ENCODE assay signal across 1 cellular context in the genomic region with DNA sequence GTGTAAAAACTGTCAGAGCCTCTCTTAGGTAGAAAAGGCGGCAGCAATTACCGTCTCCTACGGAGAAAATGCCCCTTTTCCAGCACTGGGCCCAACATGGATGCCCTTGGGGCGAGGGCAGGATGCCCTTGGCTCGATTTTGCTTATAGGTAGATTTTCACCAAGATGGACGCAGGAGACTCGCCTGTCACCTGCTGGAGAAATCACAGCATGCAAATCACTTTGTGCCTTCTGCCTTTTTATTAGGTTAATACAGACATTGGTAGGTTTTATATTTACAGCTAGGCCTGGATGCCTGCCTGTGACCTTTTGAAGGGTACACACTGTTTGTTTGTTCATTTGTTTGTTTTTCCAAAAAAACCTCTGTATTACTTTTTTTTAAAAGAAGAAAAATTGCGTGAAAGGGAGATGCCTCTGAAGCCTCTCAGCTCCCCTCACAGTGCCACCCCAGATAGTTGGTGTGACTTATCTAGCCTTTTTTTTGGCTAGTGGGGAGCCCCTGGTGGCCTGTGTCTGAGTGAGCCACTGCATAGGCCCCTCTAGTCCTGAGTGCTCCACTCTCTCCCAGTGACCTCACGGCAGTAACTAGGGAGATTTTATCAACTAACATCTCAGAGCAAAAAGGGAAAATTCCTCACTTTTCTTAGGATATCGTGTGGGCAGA.
A peak's percentile ranks its signal among the peaks of the same experiment; 100 is the strongest.
TF ChIP-seq lines count a peak whose summit lies in the region.

No MANE protein-coding gene starts in this region.

TF ChIP-seq in HepG2, 621 proteins besides CTCF, POLR2A, EP300 and RAD21 (continued from another document):
- TF ChIP-seq, protein P1, sequence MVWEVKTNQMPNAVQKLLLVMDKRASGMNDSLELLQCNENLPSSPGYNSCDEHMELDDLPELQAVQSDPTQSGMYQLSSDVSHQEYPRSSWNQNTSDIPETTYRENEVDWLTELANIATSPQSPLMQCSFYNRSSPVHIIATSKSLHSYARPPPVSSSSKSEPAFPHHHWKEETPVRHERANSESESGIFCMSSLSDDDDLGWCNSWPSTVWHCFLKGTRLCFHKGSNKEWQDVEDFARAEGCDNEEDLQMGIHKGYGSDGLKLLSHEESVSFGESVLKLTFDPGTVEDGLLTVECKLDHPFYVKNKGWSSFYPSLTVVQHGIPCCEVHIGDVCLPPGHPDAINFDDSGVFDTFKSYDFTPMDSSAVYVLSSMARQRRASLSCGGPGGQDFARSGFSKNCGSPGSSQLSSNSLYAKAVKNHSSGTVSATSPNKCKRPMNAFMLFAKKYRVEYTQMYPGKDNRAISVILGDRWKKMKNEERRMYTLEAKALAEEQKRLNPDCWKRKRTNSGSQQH (CRISPR knock-in tag; IDR thresholded peaks at IDR 0.05; ENCODE audit: low read depth), result no peak
- TF ChIP-seq, protein P2, sequence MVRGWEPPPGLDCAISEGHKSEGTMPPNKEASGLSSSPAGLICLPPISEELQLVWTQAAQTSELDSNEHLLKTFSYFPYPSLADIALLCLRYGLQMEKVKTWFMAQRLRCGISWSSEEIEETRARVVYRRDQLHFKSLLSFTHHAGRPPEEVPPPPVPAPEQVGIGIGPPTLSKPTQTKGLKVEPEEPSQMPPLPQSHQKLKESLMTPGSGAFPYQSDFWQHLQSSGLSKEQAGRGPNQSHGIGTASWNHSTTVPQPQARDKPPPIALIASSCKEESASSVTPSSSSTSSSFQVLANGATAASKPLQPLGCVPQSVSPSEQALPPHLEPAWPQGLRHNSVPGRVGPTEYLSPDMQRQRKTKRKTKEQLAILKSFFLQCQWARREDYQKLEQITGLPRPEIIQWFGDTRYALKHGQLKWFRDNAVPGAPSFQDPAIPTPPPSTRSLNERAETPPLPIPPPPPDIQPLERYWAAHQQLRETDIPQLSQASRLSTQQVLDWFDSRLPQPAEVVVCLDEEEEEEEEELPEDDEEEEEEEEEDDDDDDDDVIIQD (CRISPR knock-in tag; IDR thresholded peaks at IDR 0.05; ENCODE audit: low read depth), result no peak
- TF ChIP-seq RCOR2 (CRISPR knock-in tag; IDR thresholded peaks at IDR 0.05), result peak; percentile 17; the same call in 1 of the 2 replicates
- TF ChIP-seq ZBTB38 (CRISPR knock-in tag; IDR thresholded peaks at IDR 0.05), result 0 out of 2 replicates have a peak, but pooled peaks have one; percentile 28
- peak; percentile 41; the same call in 1 of the 2 replicates for TF ChIP-seq GFI1 (CRISPR knock-in tag; IDR thresholded peaks at IDR 0.05; ENCODE audit: borderline replicate concordance)
- TF ChIP-seq MLLT10 (CRISPR knock-in tag; IDR thresholded peaks at IDR 0.05), result 0 out of 2 replicates have a peak, but pooled peaks have one; percentile 13
- peak; percentile 37 for TF ChIP-seq SPEN (CRISPR knock-in tag; IDR thresholded peaks at IDR 0.05; ENCODE audit: low read depth)
- TF ChIP-seq SIN3B (IDR thresholded peaks at IDR 0.05; ENCODE audit: low read length), result 0 out of 2 replicates have a peak, but pooled peaks have one; percentile 13
- TF ChIP-seq ZNF546 (CRISPR knock-in tag; conservative IDR thresholded peaks at IDR 0.05), result no peak
- TF ChIP-seq, protein P3, sequence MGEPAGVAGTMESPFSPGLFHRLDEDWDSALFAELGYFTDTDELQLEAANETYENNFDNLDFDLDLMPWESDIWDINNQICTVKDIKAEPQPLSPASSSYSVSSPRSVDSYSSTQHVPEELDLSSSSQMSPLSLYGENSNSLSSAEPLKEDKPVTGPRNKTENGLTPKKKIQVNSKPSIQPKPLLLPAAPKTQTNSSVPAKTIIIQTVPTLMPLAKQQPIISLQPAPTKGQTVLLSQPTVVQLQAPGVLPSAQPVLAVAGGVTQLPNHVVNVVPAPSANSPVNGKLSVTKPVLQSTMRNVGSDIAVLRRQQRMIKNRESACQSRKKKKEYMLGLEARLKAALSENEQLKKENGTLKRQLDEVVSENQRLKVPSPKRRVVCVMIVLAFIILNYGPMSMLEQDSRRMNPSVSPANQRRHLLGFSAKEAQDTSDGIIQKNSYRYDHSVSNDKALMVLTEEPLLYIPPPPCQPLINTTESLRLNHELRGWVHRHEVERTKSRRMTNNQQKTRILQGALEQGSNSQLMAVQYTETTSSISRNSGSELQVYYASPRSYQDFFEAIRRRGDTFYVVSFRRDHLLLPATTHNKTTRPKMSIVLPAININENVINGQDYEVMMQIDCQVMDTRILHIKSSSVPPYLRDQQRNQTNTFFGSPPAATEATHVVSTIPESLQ (CRISPR knock-in tag; conservative IDR thresholded peaks at IDR 0.05), result no peak
- no peak for TF ChIP-seq ZNF367 (CRISPR knock-in tag; IDR thresholded peaks at IDR 0.05; ENCODE audit: borderline replicate concordance)
- TF ChIP-seq, protein P4, sequence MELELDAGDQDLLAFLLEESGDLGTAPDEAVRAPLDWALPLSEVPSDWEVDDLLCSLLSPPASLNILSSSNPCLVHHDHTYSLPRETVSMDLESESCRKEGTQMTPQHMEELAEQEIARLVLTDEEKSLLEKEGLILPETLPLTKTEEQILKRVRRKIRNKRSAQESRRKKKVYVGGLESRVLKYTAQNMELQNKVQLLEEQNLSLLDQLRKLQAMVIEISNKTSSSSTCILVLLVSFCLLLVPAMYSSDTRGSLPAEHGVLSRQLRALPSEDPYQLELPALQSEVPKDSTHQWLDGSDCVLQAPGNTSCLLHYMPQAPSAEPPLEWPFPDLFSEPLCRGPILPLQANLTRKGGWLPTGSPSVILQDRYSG (CRISPR knock-in tag; IDR thresholded peaks at IDR 0.05), result 0 out of 2 replicates have a peak, but pooled peaks have one; percentile 37
- TF ChIP-seq, protein P5, sequence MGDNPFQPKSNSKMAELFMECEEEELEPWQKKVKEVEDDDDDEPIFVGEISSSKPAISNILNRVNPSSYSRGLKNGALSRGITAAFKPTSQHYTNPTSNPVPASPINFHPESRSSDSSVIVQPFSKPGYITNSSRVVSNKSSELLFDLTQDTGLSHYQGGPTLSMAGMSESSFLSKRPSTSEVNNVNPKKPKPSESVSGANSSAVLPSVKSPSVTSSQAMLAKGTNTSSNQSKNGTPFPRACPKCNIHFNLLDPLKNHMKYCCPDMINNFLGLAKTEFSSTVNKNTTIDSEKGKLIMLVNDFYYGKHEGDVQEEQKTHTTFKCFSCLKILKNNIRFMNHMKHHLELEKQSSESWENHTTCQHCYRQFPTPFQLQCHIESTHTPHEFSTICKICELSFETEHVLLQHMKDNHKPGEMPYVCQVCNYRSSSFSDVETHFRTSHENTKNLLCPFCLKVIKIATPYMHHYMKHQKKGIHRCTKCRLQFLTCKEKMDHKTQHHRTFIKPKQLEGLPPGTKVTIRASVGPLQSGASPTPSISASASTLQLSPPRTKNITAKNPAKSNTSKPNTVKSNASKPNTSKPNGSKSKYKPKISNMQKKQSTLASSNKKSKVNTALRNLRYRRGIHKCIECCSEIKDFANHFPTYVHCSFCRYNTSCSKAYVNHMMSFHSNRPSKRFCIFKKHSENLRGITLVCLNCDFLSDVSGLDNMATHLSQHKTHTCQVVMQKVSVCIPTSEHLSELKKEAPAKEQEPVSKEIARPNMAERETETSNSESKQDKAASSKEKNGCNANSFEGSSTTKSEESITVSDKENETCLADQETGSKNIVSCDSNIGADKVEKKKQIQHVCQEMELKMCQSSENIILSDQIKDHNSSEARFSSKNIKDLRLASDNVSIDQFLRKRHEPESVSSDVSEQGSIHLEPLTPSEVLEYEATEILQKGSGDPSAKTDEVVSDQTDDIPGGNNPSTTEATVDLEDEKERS (CRISPR knock-in tag; IDR thresholded peaks at IDR 0.05), result no peak
- peak; percentile 62 for TF ChIP-seq U2AF1 (optimal IDR thresholded peaks at IDR 0.05; ENCODE audit: low read depth, low read length)
- 0 out of 2 replicates have a peak, but pooled peaks have one; percentile 6 for TF ChIP-seq PHF21A (CRISPR knock-in tag; IDR thresholded peaks at IDR 0.05)
- TF ChIP-seq ERF (CRISPR knock-in tag; IDR thresholded peaks at IDR 0.05), result no peak
- TF ChIP-seq ZNF768 (CRISPR knock-in tag; IDR thresholded peaks at IDR 0.05), result no peak
- TF ChIP-seq ZNF501 (CRISPR knock-in tag; IDR thresholded peaks at IDR 0.05), result 0 out of 2 replicates have a peak, but pooled peaks have one; percentile 33
- TF ChIP-seq PHF8 (CRISPR knock-in tag; IDR thresholded peaks at IDR 0.05), result peak; percentile 9
- TF ChIP-seq, protein P6, sequence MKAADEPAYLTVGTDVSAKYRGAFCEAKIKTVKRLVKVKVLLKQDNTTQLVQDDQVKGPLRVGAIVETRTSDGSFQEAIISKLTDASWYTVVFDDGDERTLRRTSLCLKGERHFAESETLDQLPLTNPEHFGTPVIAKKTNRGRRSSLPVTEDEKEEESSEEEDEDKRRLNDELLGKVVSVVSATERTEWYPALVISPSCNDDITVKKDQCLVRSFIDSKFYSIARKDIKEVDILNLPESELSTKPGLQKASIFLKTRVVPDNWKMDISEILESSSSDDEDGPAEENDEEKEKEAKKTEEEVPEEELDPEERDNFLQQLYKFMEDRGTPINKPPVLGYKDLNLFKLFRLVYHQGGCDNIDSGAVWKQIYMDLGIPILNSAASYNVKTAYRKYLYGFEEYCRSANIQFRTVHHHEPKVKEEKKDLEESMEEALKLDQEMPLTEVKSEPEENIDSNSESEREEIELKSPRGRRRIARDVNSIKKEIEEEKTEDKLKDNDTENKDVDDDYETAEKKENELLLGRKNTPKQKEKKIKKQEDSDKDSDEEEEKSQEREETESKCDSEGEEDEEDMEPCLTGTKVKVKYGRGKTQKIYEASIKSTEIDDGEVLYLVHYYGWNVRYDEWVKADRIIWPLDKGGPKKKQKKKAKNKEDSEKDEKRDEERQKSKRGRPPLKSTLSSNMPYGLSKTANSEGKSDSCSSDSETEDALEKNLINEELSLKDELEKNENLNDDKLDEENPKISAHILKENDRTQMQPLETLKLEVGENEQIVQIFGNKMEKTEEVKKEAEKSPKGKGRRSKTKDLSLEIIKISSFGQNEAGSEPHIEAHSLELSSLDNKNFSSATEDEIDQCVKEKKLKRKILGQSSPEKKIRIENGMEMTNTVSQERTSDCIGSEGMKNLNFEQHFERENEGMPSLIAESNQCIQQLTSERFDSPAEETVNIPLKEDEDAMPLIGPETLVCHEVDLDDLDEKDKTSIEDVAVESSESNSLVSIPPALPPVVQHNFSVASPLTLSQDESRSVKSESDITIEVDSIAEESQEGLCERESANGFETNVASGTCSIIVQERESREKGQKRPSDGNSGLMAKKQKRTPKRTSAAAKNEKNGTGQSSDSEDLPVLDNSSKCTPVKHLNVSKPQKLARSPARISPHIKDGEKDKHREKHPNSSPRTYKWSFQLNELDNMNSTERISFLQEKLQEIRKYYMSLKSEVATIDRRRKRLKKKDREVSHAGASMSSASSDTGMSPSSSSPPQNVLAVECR (CRISPR knock-in tag; IDR thresholded peaks at IDR 0.05; ENCODE audit: borderline replicate concordance), result no peak; the same call in 1 of the 2 replicates
- TF ChIP-seq ZNF263 (CRISPR knock-in tag; IDR thresholded peaks at IDR 0.05), result peak; percentile 90
- TF ChIP-seq RBM22 (optimal IDR thresholded peaks at IDR 0.05; ENCODE audit: low read length), result no peak
- TF ChIP-seq, protein P7, sequence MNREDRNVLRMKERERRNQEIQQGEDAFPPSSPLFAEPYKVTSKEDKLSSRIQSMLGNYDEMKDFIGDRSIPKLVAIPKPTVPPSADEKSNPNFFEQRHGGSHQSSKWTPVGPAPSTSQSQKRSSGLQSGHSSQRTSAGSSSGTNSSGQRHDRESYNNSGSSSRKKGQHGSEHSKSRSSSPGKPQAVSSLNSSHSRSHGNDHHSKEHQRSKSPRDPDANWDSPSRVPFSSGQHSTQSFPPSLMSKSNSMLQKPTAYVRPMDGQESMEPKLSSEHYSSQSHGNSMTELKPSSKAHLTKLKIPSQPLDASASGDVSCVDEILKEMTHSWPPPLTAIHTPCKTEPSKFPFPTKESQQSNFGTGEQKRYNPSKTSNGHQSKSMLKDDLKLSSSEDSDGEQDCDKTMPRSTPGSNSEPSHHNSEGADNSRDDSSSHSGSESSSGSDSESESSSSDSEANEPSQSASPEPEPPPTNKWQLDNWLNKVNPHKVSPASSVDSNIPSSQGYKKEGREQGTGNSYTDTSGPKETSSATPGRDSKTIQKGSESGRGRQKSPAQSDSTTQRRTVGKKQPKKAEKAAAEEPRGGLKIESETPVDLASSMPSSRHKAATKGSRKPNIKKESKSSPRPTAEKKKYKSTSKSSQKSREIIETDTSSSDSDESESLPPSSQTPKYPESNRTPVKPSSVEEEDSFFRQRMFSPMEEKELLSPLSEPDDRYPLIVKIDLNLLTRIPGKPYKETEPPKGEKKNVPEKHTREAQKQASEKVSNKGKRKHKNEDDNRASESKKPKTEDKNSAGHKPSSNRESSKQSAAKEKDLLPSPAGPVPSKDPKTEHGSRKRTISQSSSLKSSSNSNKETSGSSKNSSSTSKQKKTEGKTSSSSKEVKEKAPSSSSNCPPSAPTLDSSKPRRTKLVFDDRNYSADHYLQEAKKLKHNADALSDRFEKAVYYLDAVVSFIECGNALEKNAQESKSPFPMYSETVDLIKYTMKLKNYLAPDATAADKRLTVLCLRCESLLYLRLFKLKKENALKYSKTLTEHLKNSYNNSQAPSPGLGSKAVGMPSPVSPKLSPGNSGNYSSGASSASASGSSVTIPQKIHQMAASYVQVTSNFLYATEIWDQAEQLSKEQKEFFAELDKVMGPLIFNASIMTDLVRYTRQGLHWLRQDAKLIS (CRISPR knock-in tag; IDR thresholded peaks at IDR 0.05), result peak; percentile 51; the same call in 1 of the 2 replicates
- TF ChIP-seq, protein P8, sequence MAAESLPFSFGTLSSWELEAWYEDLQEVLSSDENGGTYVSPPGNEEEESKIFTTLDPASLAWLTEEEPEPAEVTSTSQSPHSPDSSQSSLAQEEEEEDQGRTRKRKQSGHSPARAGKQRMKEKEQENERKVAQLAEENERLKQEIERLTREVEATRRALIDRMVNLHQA (CRISPR knock-in tag; IDR thresholded peaks at IDR 0.05), result 0 out of 2 replicates have a peak, but pooled peaks have one; percentile 16
- no peak for TF ChIP-seq ZFP62 (CRISPR knock-in tag; IDR thresholded peaks at IDR 0.05)
